In the genomic region with DNA sequence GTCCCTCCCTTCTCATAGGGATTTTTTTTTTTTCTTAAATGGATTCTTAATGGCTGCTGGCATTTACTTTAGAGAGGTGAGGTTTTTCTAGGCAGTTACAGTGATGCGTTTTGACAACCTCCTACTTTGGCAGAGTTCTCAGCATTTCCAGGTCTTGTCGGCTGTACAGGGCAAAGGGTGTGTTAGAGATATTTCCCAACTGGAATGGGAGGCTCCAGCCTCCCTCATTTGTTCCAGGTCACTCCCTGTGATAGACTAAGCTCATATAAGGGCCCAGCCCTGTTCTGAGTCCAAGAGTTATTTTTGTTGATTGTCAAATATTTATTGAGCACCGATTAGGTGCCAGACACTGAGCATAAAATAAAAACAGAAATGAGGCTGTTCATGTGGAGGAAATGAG, we compare ENCODE assay signal across 28 cellular contexts. TPM values are rescaled to one million over a fixed set of nuclear protein-coding genes. Genes with fewer than 3 reads are reported as not detected.
DNase-seq lines count a peak whose midpoint lies in the region; ATAC-seq, FAIRE-seq and TF ChIP-seq lines count a peak whose summit lies in the region.
"Had no signal": no experiment of that assay in that cellular context is flagged by ENCODE, and none has a peak within 500 bp of the region (broad histone marks: within the 10 kb centered on the region; RNA-seq: fewer than 3 reads in every experiment).

No MANE protein-coding gene starts in this region.

- TF ChIP-seq CTCF in MCF 10A (IDR thresholded peaks at IDR 0.05; ENCODE audit: unreplicated experiment) = no peak
- no peak for TF ChIP-seq CTCF in mammary epithelial cell (conservative IDR thresholded peaks at IDR 0.05 in 1 of 2, IDR thresholded peaks at IDR 0.05 in 1 of 2; ENCODE audit: extremely low read depth in 1 of 2, insufficient read depth in 1 of 2, low read depth in 1 of 2, low read length in 2 of 2)
- no peak for TF ChIP-seq CTCF in colonic mucosa (IDR thresholded peaks at IDR 0.05)
- no peak for TF ChIP-seq CTCF in mucosa of descending colon (IDR thresholded peaks at IDR 0.05)

- no peaks in the 10 kb centered on the region for H3K9me3 Mint-ChIP-seq in MCF 10A (ENCODE audit: unreplicated experiment)
- no peaks in the 10 kb centered on the region for H3K9me3 Mint-ChIP-seq in stimulated activated naive CD8-positive, alpha-beta T cell treated with anti-CD3 and anti-CD28 coated beads, Interleukin-15, amount 100 ng/mL, for 72 hours
- H3K9me3 Mint-ChIP-seq: CD8-positive, alpha-beta T cell had no signal

- no peaks in the 10 kb centered on the region for H3K36me3 Mint-ChIP-seq in MCF 10A (ENCODE audit: insufficient read depth, unreplicated experiment)
- H3K36me3 Mint-ChIP-seq: CD8-positive, alpha-beta T cell had no signal

- H3K27ac Mint-ChIP-seq in MCF 10A (ENCODE audit: low read depth, unreplicated experiment) = peak overlapping the region; percentile 24
- no peak overlapping the region for H3K27ac Mint-ChIP-seq in stimulated activated naive CD8-positive, alpha-beta T cell treated with anti-CD3 and anti-CD28 coated beads, Interleukin-15, amount 100 ng/mL, for 72 hours
- H3K27ac Mint-ChIP-seq: B cell; CD8-positive, alpha-beta T cell had no signal

- no peak for DNase-seq in MCF 10A (ENCODE audit: unreplicated experiment)
- DNase-seq in mammary epithelial cell = no peak
- DNase-seq in colonic mucosa = peak; percentile 63
- DNase-seq in mucosa of descending colon = peak in 1 of 3 donors; percentile 54
- peak; percentile 96 for DNase-seq in small intestine
- no peak for DNase-seq in NCI-H1092 (lab: John Stamatoyannopoulos, UW)
- no peak for DNase-seq in stimulated activated naive CD8-positive, alpha-beta T cell treated with anti-CD3 and anti-CD28 coated beads, Interleukin-15, amount 100 ng/mL, for 72 hours
- DNase-seq: Caco-2; CD8-positive, alpha-beta T cell; DMS 273 treated with DMSO at 0.1 percent for 48 hours; DMS79; GF-D8; H7; KBM-7; MG63; NCI-H446; NCI-H524 treated with DMSO at 0.1 percent for 48 hours; NCI-H774; NK-92 treated with Interleukin-12 subunit alpha and Interleukin-12 subunit beta, amount 100 ng/mL, for 24 hours; PC-3; SJCRH30 had no signal

- H2AFZ ChIP-seq in mammary epithelial cell (ENCODE audit: low read depth, low read length) = no peak overlapping the region

- H3K4me1 ChIP-seq in mammary epithelial cell (ENCODE audit: insufficient read depth, low read length) (no peaks in the 10 kb centered on the region), colonic mucosa (no peaks in the 10 kb centered on the region), mucosa of descending colon (ENCODE audit: low read depth) (peaks cover 2% of the 10 kb centered on the region), small intestine (ENCODE audit: control insufficient read depth in 2 of 2, insufficient read depth in 1 of 2, low read depth in 1 of 2, low read length in 1 of 2) (no peaks in the 10 kb centered on the region)
- H3K4me1 ChIP-seq: Caco-2, SJCRH30 had no signal

- no peak overlapping the region for H3K4me2 ChIP-seq in mammary epithelial cell (ENCODE audit: insufficient read depth, low read depth, low read length)

- FAIRE-seq in small intestine (lab: Jason Lieb, UNC) = no peak
- FAIRE-seq: GM19239, HTR-8/SVneo had no signal

- H3K4me1 Mint-ChIP-seq in MCF 10A (ENCODE audit: insufficient read depth, unreplicated experiment) = no peaks in the 10 kb centered on the region
- H3K4me1 Mint-ChIP-seq in stimulated activated naive CD8-positive, alpha-beta T cell treated with anti-CD3 and anti-CD28 coated beads, Interleukin-15, amount 100 ng/mL, for 72 hours = no peaks in the 10 kb centered on the region
- H3K4me1 Mint-ChIP-seq: B cell had no signal

- POLR2A ChIA-PET in MCF 10A (lab: Yijun Ruan, JAX) = interaction anchor here (0.7 kb wide), 1 partner anchor 75 kb away, joined by 3 read pairs; no protein-coding TSS in a partner anchor

- intact Hi-C loops in MCF 10A (cut with micrococcal nuclease) (no loop called here), mammary epithelial cell (cut with micrococcal nuclease) (no loop called here), colonic mucosa (cut with DNase I) (no loop called here), mucosa of descending colon (cut with DNase I, micrococcal nuclease) (no loop called here)

- ATAC-seq in mucosa of descending colon (peak; percentile 96), GM19351 (IDR thresholded peaks at IDR 0.05; ENCODE audit: unreplicated experiment) (no peak)
- no peak for ATAC-seq in stimulated activated naive CD8-positive, alpha-beta T cell treated with anti-CD3 and anti-CD28 coated beads, Interleukin-15, amount 100 ng/mL, for 72 hours
- ATAC-seq: CD8-positive, alpha-beta T cell; PC-3 had no signal

- CTCF ChIA-PET in MCF 10A (lab: Yijun Ruan, JAX) = interaction anchor here (0.5 kb wide), 1 partner anchor 159 kb away, joined by 3 read pairs; no protein-coding TSS in a partner anchor
- CTCF ChIA-PET in mammary epithelial cell (lab: Charles Lee; ENCODE audit: low non-redundant PET) = no interaction called here

- H3K4me3 ChIP-seq in mammary epithelial cell (replicated peaks in 1 of 3; ENCODE audit: insufficient read depth in 1 of 3, low read depth in 2 of 3, low read length in 3 of 3) = no peak overlapping the region
- H3K4me3 ChIP-seq in colonic mucosa = no peak overlapping the region
- H3K4me3 ChIP-seq in mucosa of descending colon = no peak overlapping the region
- H3K4me3 ChIP-seq in small intestine (ENCODE audit: low read depth in 1 of 2, low read length in 2 of 2) = no peak overlapping the region
- H3K4me3 ChIP-seq: MG63, SJCRH30 had no signal

- BruUV-seq in MCF 10A (replicated peaks; lab: Mats Ljungman, UMichigan) (no TSS peak), mammary epithelial cell (replicated peaks; lab: Mats Ljungman, UMichigan) (no TSS peak)

- in situ Hi-C loops in mammary epithelial cell (cut with MboI; ENCODE audit: low sequenced_read_pairs in 2 of 2) = no loop called here

- no peak overlapping the region for H3K27ac ChIP-seq in mammary epithelial cell (ENCODE audit: insufficient read depth, low read depth, low read length)
- peak overlapping the region; percentile 30 for H3K27ac ChIP-seq in colonic mucosa
- H3K27ac ChIP-seq in small intestine (ENCODE audit: low read depth in 1 of 2, low read length in 1 of 2) = peak overlapping the region; percentile 34 to 74
- H3K27ac ChIP-seq: 22Rv1, C4-2B, SJCRH30 had no signal

- no peaks in the 10 kb centered on the region for H4K20me1 ChIP-seq in mammary epithelial cell (ENCODE audit: insufficient read depth, low read length)

- H3K27me3 Mint-ChIP-seq in MCF 10A (ENCODE audit: insufficient read depth, unreplicated experiment) = no peaks in the 10 kb centered on the region
- H3K27me3 Mint-ChIP-seq in stimulated activated naive CD8-positive, alpha-beta T cell treated with anti-CD3 and anti-CD28 coated beads, Interleukin-15, amount 100 ng/mL, for 72 hours = peaks cover 12% of the 10 kb centered on the region
- H3K27me3 Mint-ChIP-seq: B cell had no signal

- H3K9ac ChIP-seq in mammary epithelial cell (ENCODE audit: insufficient read depth, low read length) (no peak overlapping the region), colonic mucosa (ENCODE audit: low read depth in 2 of 2, low read length in 2 of 2) (no peak overlapping the region)

- dilution Hi-C loops in mammary epithelial cell (cut with HindIII; ENCODE audit: low sequenced_read_pairs) = no loop called here

- no peak overlapping the region for H3K4me3 Mint-ChIP-seq in MCF 10A (ENCODE audit: unreplicated experiment)
- H3K4me3 Mint-ChIP-seq in stimulated activated naive CD8-positive, alpha-beta T cell treated with anti-CD3 and anti-CD28 coated beads, Interleukin-15, amount 100 ng/mL, for 72 hours = no peak overlapping the region
- H3K4me3 Mint-ChIP-seq: B cell; CD8-positive, alpha-beta T cell had no signal

- H3K27me3 ChIP-seq in mammary epithelial cell (ENCODE audit: insufficient read depth, low read length) = no peaks in the 10 kb centered on the region
- H3K27me3 ChIP-seq in colonic mucosa = no peaks in the 10 kb centered on the region
- H3K27me3 ChIP-seq in small intestine (ENCODE audit: control insufficient read depth in 2 of 2, insufficient read depth in 2 of 2, low read length in 2 of 2) = no peaks in the 10 kb centered on the region
- H3K27me3 ChIP-seq: MG63 had no signal

- no peaks in the 10 kb centered on the region for H3K79me2 ChIP-seq in mammary epithelial cell (ENCODE audit: insufficient read depth, low read length)

- 86% methylated on average over 3 of the region's 3 CpGs for WGBS in mammary epithelial cell (ENCODE audit: low coverage, missing lambda C conversion rate)
- 18 to 55% (median 31%) methylated on average over 3 of the region's 3 CpGs for WGBS in small intestine, 3 donors

- no peaks in the 10 kb centered on the region for H3K9me3 ChIP-seq in mammary epithelial cell (replicated peaks; ENCODE audit: insufficient read depth, low read length)
- no peaks in the 10 kb centered on the region for H3K9me3 ChIP-seq in colonic mucosa
- H3K9me3 ChIP-seq in mucosa of descending colon = no peaks in the 10 kb centered on the region
- no peaks in the 10 kb centered on the region for H3K9me3 ChIP-seq in small intestine (ENCODE audit: control insufficient read depth, low read depth)
- H3K9me3 ChIP-seq: Caco-2, MG63, SJCRH30 had no signal

- no peaks in the 10 kb centered on the region for H3K36me3 ChIP-seq in mammary epithelial cell (ENCODE audit: insufficient read depth, low read length)
- H3K36me3 ChIP-seq in colonic mucosa = no peaks in the 10 kb centered on the region
- H3K36me3 ChIP-seq in mucosa of descending colon (ENCODE audit: low read depth) = no peaks in the 10 kb centered on the region
- H3K36me3 ChIP-seq in small intestine (ENCODE audit: control insufficient read depth in 2 of 2, insufficient read depth in 2 of 2, low read length in 2 of 2) = peaks cover 0 to 2% of the 10 kb centered on the region in 2 donors
- H3K36me3 ChIP-seq: MG63, SJCRH30 had no signal

RNA-seq across cellular contexts. Expression of gene XKR8, which starts 7.6 kb away (rescaled TPM):
- total RNA-seq in MCF 10A (2022) = 2.8 and 4.0 TPM in 2 replicates
- total RNA-seq in mammary epithelial cell = 1 to 10 TPM; 4.3 to 4.5 TPM
- polyA plus RNA-seq in mammary epithelial cell = 5.1 TPM
- 2.6 TPM for polyA minus RNA-seq in mammary epithelial cell
- 1 to 10 TPM; 7.1 to 9.8 TPM for total RNA-seq in colonic mucosa
- 1 to 10 TPM; 8.2 to 9.8 (median 9.1) TPM for total RNA-seq in mucosa of descending colon
- polyA plus RNA-seq in small intestine = 1 to 10 TPM; 4.9 to 9.4 (median 6.9) TPM
- total RNA-seq: SJCRH30 had no signal

RNA-seq across cellular contexts. Expression of gene SMPDL3B, which starts 17.3 kb away (rescaled TPM):
- total RNA-seq in MCF 10A (2022) (2.6 and 4.0 TPM in 2 replicates), mammary epithelial cell (10 to 100 TPM in 1 of 2 donors, 1 to 10 TPM in 1; 3.6 to 10.8 TPM), colonic mucosa (10 to 100 TPM; 27.4 to 38.6 TPM), mucosa of descending colon (10 to 100 TPM; 17.3 to 45.4 (median 30.9) TPM)
- polyA plus RNA-seq in mammary epithelial cell (13.9 TPM), small intestine (10 to 100 TPM; 17.3 to 22.6 (median 19.2) TPM)
- polyA minus RNA-seq in mammary epithelial cell = 3.0 TPM
- total RNA-seq: B cell; CD8-positive, alpha-beta T cell; LHCN-M2 had no signal

RNA-seq across cellular contexts. Expression of gene RPA2, which starts 37.8 kb away (rescaled TPM):
- total RNA-seq in MCF 10A (2022) = 22.3 and 25.7 TPM in 2 replicates
- total RNA-seq in mammary epithelial cell = 10 to 100 TPM; 27.7 to 30.8 TPM
- polyA plus RNA-seq in mammary epithelial cell = 39.7 TPM
- 6.7 TPM for polyA minus RNA-seq in mammary epithelial cell
- 10 to 100 TPM; 14.3 to 30.7 TPM for total RNA-seq in colonic mucosa
- 10 to 100 TPM; 14.2 to 20.6 (median 19.2) TPM for total RNA-seq in mucosa of descending colon
- 10 to 100 TPM; 17.0 to 26.8 (median 21.6) TPM for polyA plus RNA-seq in small intestine

Comparison
In these comparisons a context has a peak if more than half of its experiments do, and no peak if none do; other contexts are left out.
1. DNase-seq: peak in colonic mucosa (single experiment) and small intestine (single experiment); none in MCF 10A (single experiment), mammary epithelial cell (single experiment), NCI-H1092 (single experiment) and stimulated activated naive CD8-positive, alpha-beta T cell treated with anti-CD3 and anti-CD28 coated beads, Interleukin-15, amount 100 ng/mL, for 72 hours (0 of 2).